Comparison of ENCODE assay signal across 24 cellular contexts in genomic region chr4:40728341-40728740, GRCh38. TPM values are rescaled to one million over a fixed set of nuclear protein-coding genes. Genes with fewer than 3 reads are reported as not detected.
DNase-seq lines count a peak whose midpoint lies in the region; ATAC-seq, FAIRE-seq and TF ChIP-seq lines count a peak whose summit lies in the region.
"Had no signal": no experiment of that assay in that cellular context is flagged by ENCODE, and none has a peak within 500 bp of the region (broad histone marks: within the 10 kb centered on the region; RNA-seq: fewer than 3 reads in every experiment).

No MANE protein-coding gene starts in this region.

- H3K27me3 ChIP-seq in iPS-18a (ENCODE audit: control insufficient read depth, insufficient read depth, low read length) (no peaks in the 10 kb centered on the region), right lobe of liver (no peaks in the 10 kb centered on the region), small intestine (ENCODE audit: control insufficient read depth in 2 of 2, insufficient read depth in 2 of 2, low read length in 2 of 2) (no peaks in the 10 kb centered on the region)
- H3K27me3 ChIP-seq: BLaER1 had no signal

- H3K4me1 ChIP-seq in iPS-18a (ENCODE audit: control insufficient read depth, low read depth, low read length) (peaks cover 3% of the 10 kb centered on the region), right lobe of liver (peaks cover 0 to 13% (median 0%) of the 10 kb centered on the region in 4 donors), small intestine (ENCODE audit: control insufficient read depth in 2 of 2, insufficient read depth in 1 of 2, low read depth in 1 of 2, low read length in 1 of 2) (peaks cover 0 to 6% of the 10 kb centered on the region in 2 donors)

- H3K27me3 Mint-ChIP-seq in stimulated activated naive B cell treated with anti-CD40 and anti-IgM and Interleukin-4, amounts not matched to agents 10 μg/mL and 1 μg/mL and 100 μg/mL, for 72 hours: no peaks in the 10 kb centered on the region

- H3K9me3 ChIP-seq in iPS-18a (ENCODE audit: control insufficient read depth, low read depth, low read length) (no peaks in the 10 kb centered on the region), right lobe of liver (no peaks in the 10 kb centered on the region), small intestine (ENCODE audit: control insufficient read depth, low read depth) (no peaks in the 10 kb centered on the region)
- H3K9me3 ChIP-seq: BLaER1, SK-N-SH had no signal

- H3K36me3 Mint-ChIP-seq in stimulated activated naive B cell treated with anti-CD40 and anti-IgM and Interleukin-4, amounts not matched to agents 10 μg/mL and 1 μg/mL and 100 μg/mL, for 72 hours: no peaks in the 10 kb centered on the region
- H3K36me3 Mint-ChIP-seq: CD4-positive, CD25-positive, alpha-beta regulatory T cell had no signal

- TF ChIP-seq POLR2A in GM12892 (IDR thresholded peaks at IDR 0.05; ENCODE audit: low read depth, low read length) (no peak), right lobe of liver (IDR thresholded peaks at IDR 0.05) (no peak)

- FAIRE-seq in GM12892 (lab: Jason Lieb, UNC) (peak; percentile 42), small intestine (lab: Jason Lieb, UNC) (no peak)
- FAIRE-seq: RCC 7860 had no signal

- intact Hi-C loops in right lobe of liver (cut with DNase I): no loop called here

- no peak for TF ChIP-seq CTCF in right lobe of liver (IDR thresholded peaks at IDR 0.05)

- H3K9me3 Mint-ChIP-seq in stimulated activated naive B cell treated with anti-CD40 and anti-IgM and Interleukin-4, amounts not matched to agents 10 μg/mL and 1 μg/mL and 100 μg/mL, for 72 hours: no peaks in the 10 kb centered on the region
- H3K9me3 Mint-ChIP-seq: GM23338, H9 had no signal

- peak overlapping the region; percentile 20 for H3K9ac ChIP-seq in iPS-18a (ENCODE audit: low read length)
- H3K9ac ChIP-seq: BLaER1, SK-N-SH had no signal

- DNase-seq in GM12892 (ENCODE audit: insufficient read length): no peak
- no peak for DNase-seq in right lobe of liver
- DNase-seq in small intestine: peak; percentile 24
- DNase-seq in SW480 (ENCODE audit: low spot score): no peak
- no peak for DNase-seq in stimulated activated naive B cell treated with anti-CD40 and anti-IgM and Interleukin-4, amounts not matched to agents 10 μg/mL and 1 μg/mL and 100 μg/mL, for 72 hours
- DNase-seq: CD4-positive, CD25-positive, alpha-beta regulatory T cell; DMS53; H9; Kasumi-1; NCI-H1092 treated with DMSO at 0.1 percent for 48 hours; NCI-H1436; NCI-H187; NCI-H2081 treated with DMSO at 0.1 percent for 48 hours; NCI-H2171; NCI-H524; NCI-H748 treated with DMSO at 0.1 percent for 48 hours; SIG-M5; SK-N-SH had no signal

- no peak overlapping the region for H3K4me3 Mint-ChIP-seq in stimulated activated naive B cell treated with anti-CD40 and anti-IgM and Interleukin-4, amounts not matched to agents 10 μg/mL and 1 μg/mL and 100 μg/mL, for 72 hours
- H3K4me3 Mint-ChIP-seq: CD4-positive, CD25-positive, alpha-beta regulatory T cell; GM23338; H9 had no signal

- peak in 3 of 4 donors; percentile 7 to 39 (median 25) for ATAC-seq in right lobe of liver
- no peak for ATAC-seq in GM21717 (IDR thresholded peaks at IDR 0.05; ENCODE audit: unreplicated experiment)
- no peak for ATAC-seq in stimulated activated naive B cell treated with anti-CD40 and anti-IgM and Interleukin-4, amounts not matched to agents 10 μg/mL and 1 μg/mL and 100 μg/mL, for 72 hours (replicated peaks)
- ATAC-seq: GM23338 had no signal

- H3K4me1 Mint-ChIP-seq in stimulated activated naive B cell treated with anti-CD40 and anti-IgM and Interleukin-4, amounts not matched to agents 10 μg/mL and 1 μg/mL and 100 μg/mL, for 72 hours: peaks cover 17 to 27% of the 10 kb centered on the region in 2 donors

- no peak overlapping the region for H3K27ac Mint-ChIP-seq in stimulated activated naive B cell treated with anti-CD40 and anti-IgM and Interleukin-4, amounts not matched to agents 10 μg/mL and 1 μg/mL and 100 μg/mL, for 72 hours
- H3K27ac Mint-ChIP-seq: CD4-positive, CD25-positive, alpha-beta regulatory T cell; GM23338 had no signal

- H3K4me3 ChIP-seq in iPS-18a (ENCODE audit: low read length) (no peak overlapping the region), right lobe of liver (no peak overlapping the region), small intestine (ENCODE audit: low read depth in 1 of 2, low read length in 2 of 2) (no peak overlapping the region)
- H3K4me3 ChIP-seq: BLaER1, GM23338 had no signal

- H3K27ac ChIP-seq in iPS-18a (ENCODE audit: low read length): no peak overlapping the region
- no peak overlapping the region for H3K27ac ChIP-seq in right lobe of liver
- H3K27ac ChIP-seq in small intestine (ENCODE audit: low read depth in 1 of 2, low read length in 1 of 2): no peak overlapping the region
- H3K27ac ChIP-seq: BLaER1 had no signal

- no peaks in the 10 kb centered on the region for H3K36me3 ChIP-seq in iPS-18a (ENCODE audit: control insufficient read depth, low read depth, low read length)
- no peaks in the 10 kb centered on the region for H3K36me3 ChIP-seq in right lobe of liver
- no peaks in the 10 kb centered on the region for H3K36me3 ChIP-seq in small intestine (ENCODE audit: control insufficient read depth in 2 of 2, insufficient read depth in 2 of 2, low read length in 2 of 2)
- H3K36me3 ChIP-seq: BLaER1 had no signal

- 25% methylated on average over 3 of the region's 3 CpGs for WGBS in right lobe of liver (ENCODE audit: insufficient coverage, low coverage, low lambda C conversion rate, missing lambda C conversion rate)
- 15 to 51% (median 34%) methylated on average over 3 of the region's 3 CpGs for WGBS in small intestine, 3 donors

RNA-seq across cellular contexts. Expression of gene NSUN7, which starts 21.4 kb away (rescaled TPM):
- not detected for polyA plus RNA-seq in GM12892 (2012; ENCODE audit: missing spikeins)
- total RNA-seq in right lobe of liver: under 1 TPM; 0.18 to 0.61 (median 0.36) TPM
- polyA plus RNA-seq in small intestine: 1 to 10 TPM; 1.1 to 5.5 (median 1.1) TPM
- total RNA-seq: G401 had no signal
- polyA plus RNA-seq: CD4-positive, CD25-positive, alpha-beta regulatory T cell had no signal

Comparison
In these comparisons a context has a peak if more than half of its experiments do, and no peak if none do; other contexts are left out.
1. ATAC-seq: peak in right lobe of liver (3 of 4); none in GM21717 (single experiment) and stimulated activated naive B cell treated with anti-CD40 and anti-IgM and Interleukin-4, amounts not matched to agents 10 μg/mL and 1 μg/mL and 100 μg/mL, for 72 hours (0 of 2).